ENCODE assay signal across 18 cellular contexts in genomic region chr9:15967068-15967467, GRCh38.
DNase-seq lines count a peak whose midpoint lies in the region; TF ChIP-seq lines count a peak whose summit lies in the region.
"Had no signal": no experiment of that assay in that cellular context is flagged by ENCODE, and none has a peak within 500 bp of the region (broad histone marks: within the 10 kb centered on the region; RNA-seq: fewer than 3 reads in every experiment).

No MANE protein-coding gene starts in this region.

- peaks cover 39% of the 10 kb centered on the region for H3K27me3 Mint-ChIP-seq in endodermal cell (ENCODE audit: insufficient read depth)

- peaks cover 44% of the 10 kb centered on the region for H3K27me3 ChIP-seq in endodermal cell (ENCODE audit: control insufficient read depth, insufficient read depth, low read length, poor library complexity, severe bottlenecking)

- H3K4me1 ChIP-seq in endodermal cell (ENCODE audit: control insufficient read depth, insufficient read depth, low read length) = no peaks in the 10 kb centered on the region

- 81 to 92% methylated on average over 2 to 3 of the region's 3 CpGs for WGBS in endodermal cell (ENCODE audit: insufficient coverage in 1 of 2, insufficient read length in 1 of 2), 2 experiments

- H3K27ac ChIP-seq in C4-2B (no peak overlapping the region), endodermal cell (ENCODE audit: low read depth, low read length) (no peak overlapping the region)

- H3K4me3 Mint-ChIP-seq in endodermal cell = no peak overlapping the region

- DNase-seq in LNCaP clone FGC (ENCODE audit: low read depth) = no peak
- no peak for DNase-seq in endodermal cell
- DNase-seq in renal cortical epithelial cell (ENCODE audit: low read depth) = peak; percentile 73
- DNase-seq in activated CD4-positive, alpha-beta T cell treated with anti-CD3 and anti-CD28 coated beads for 48 hours = no peak
- no peak for DNase-seq in NCI-H446 treated with DMSO at 0.1 percent for 48 hours (lab: John Stamatoyannopoulos, UW)
- no peak for DNase-seq in kidney glomerular epithelial cell (lab: John Stamatoyannopoulos, UW)
- DNase-seq: COR-L47, DMS 273 treated with DMSO at 0.1 percent for 48 hours, GDM1, HCEC 1CT, NCI-H1105 treated with DMSO at 0.1 percent for 48 hours, NCI-H1694, NCI-H510A, NCI-H774, RPMI8226, SHP77 treated with DMSO at 0.1 percent for 48 hours had no signal

- H3K9me3 ChIP-seq in endodermal cell (ENCODE audit: control insufficient read depth, low read length) = no peaks in the 10 kb centered on the region

- peak; percentile 14 for TF ChIP-seq CTCF in C4-2B (conservative IDR thresholded peaks at IDR 0.05)
- TF ChIP-seq CTCF in LNCaP clone FGC (IDR thresholded peaks at IDR 0.05; ENCODE audit: control insufficient read depth, extremely low read depth, insufficient read depth) = peak; percentile 27; the same call in 1 of the 2 replicates
- peak; percentile 46 for TF ChIP-seq CTCF in endodermal cell (conservative IDR thresholded peaks at IDR 0.05)

- H3K9me3 Mint-ChIP-seq in endodermal cell = no peaks in the 10 kb centered on the region

- no peak overlapping the region for H3K27ac Mint-ChIP-seq in endodermal cell

- peaks cover 4% of the 10 kb centered on the region for H3K4me1 Mint-ChIP-seq in endodermal cell

- H3K9ac ChIP-seq in endodermal cell (ENCODE audit: extremely low read depth, low read length, poor library complexity, severe bottlenecking) = no peak overlapping the region

- H3K36me3 ChIP-seq in endodermal cell (ENCODE audit: control insufficient read depth, insufficient read depth, low read length) = no peaks in the 10 kb centered on the region

- H3K36me3 Mint-ChIP-seq in endodermal cell (ENCODE audit: low read depth) = no peaks in the 10 kb centered on the region

- H3K4me3 ChIP-seq in LNCaP clone FGC (ENCODE audit: low read depth, low read length) (no peak overlapping the region), endodermal cell (ENCODE audit: low read length) (no peak overlapping the region)
- H3K4me3 ChIP-seq: K562 had no signal
